In genomic region chr7:290554-291301, GRCh38 we compare ENCODE assay signal across 33 cellular contexts. TPM values are rescaled to one million over a fixed set of nuclear protein-coding genes. Genes with fewer than 3 reads are reported as not detected.
DNase-seq lines count a peak whose midpoint lies in the region; ATAC-seq, FAIRE-seq and TF ChIP-seq lines count a peak whose summit lies in the region.
"Had no signal": no experiment of that assay in that cellular context is flagged by ENCODE, and none has a peak within 500 bp of the region (broad histone marks: within the 10 kb centered on the region; RNA-seq: fewer than 3 reads in every experiment).

No MANE protein-coding gene starts in this region.

- no peak overlapping the region for H4K5ac ChIP-seq in H1 (ENCODE audit: insufficient read length, low read depth, low read length)

- no peaks in the 10 kb centered on the region for H3F3A ChIP-seq in neural cell (ENCODE audit: insufficient read depth, low read length, poor library complexity, severe bottlenecking)

- no peak for ATAC-seq in activated naive CD8-positive, alpha-beta T cell treated with anti-CD3 and anti-CD28 coated beads, Interleukin-2, amount 50 U/mL, for 24 hours
- ATAC-seq in GM19351 (IDR thresholded peaks at IDR 0.05; ENCODE audit: unreplicated experiment) (no peak), HG03039 (IDR thresholded peaks at IDR 0.05; ENCODE audit: unreplicated experiment) (no peak)
- ATAC-seq: activated CD8-positive, alpha-beta T cell treated with anti-CD3 and anti-CD28 coated beads for 36 hours; foreskin keratinocyte; heart left ventricle; left lobe of liver had no signal

- no peaks in the 10 kb centered on the region for H3K4me1 Mint-ChIP-seq in activated naive CD8-positive, alpha-beta T cell treated with anti-CD3 and anti-CD28 coated beads, Interleukin-2, amount 50 U/mL, for 24 hours
- H3K4me1 Mint-ChIP-seq: activated naive CD8-positive, alpha-beta T cell treated with anti-CD3 and anti-CD28 coated beads for 36 hours; CD4-positive, CD25-positive, alpha-beta regulatory T cell had no signal

- no peaks in the 10 kb centered on the region for H3K79me1 ChIP-seq in H1 (ENCODE audit: low read depth, low read length)

- no peak overlapping the region for H3K23ac ChIP-seq in H1 (ENCODE audit: insufficient read length)

- H3K4me3 ChIP-seq in HUES48 (ENCODE audit: low read depth, low read length) (peak overlapping the region; percentile 47), H1 (ENCODE audit: extremely low read depth in 1 of 4, insufficient read depth in 2 of 4, low read depth in 3 of 4, low read length in 4 of 4) (peak overlapping the region in 3 of 4 experiments; percentile 19 to 50 (median 21); a peak in 5 of 8 replicates), neural cell (ENCODE audit: low read length) (peak overlapping the region; percentile 28), transverse colon (peak overlapping the region in 2 of 4 donors; percentile 12 to 14)
- H3K4me3 ChIP-seq: tibial nerve had no signal

- no peak overlapping the region for H2BK120ac ChIP-seq in H1 (replicated peaks; ENCODE audit: low read depth, low read length)

- H4K8ac ChIP-seq in H1 (ENCODE audit: extremely low read depth, insufficient read depth, low read length) = no peak overlapping the region

- no peak overlapping the region for H4K91ac ChIP-seq in H1 (replicated peaks; ENCODE audit: insufficient read length, low read length)

- H3K27me3 ChIP-seq in HUES48 (ENCODE audit: control insufficient read depth, insufficient read depth, low read length) (peaks cover 71% of the 10 kb centered on the region), H1 (replicated peaks in 1 of 4; ENCODE audit: control insufficient read depth in 3 of 4, extremely low read depth in 1 of 4, insufficient read depth in 3 of 4, low read length in 3 of 4) (peaks cover 32 to 53% (median 43%) of the 10 kb centered on the region in 4 experiments), neural cell (ENCODE audit: insufficient read depth, low read depth, low read length) (peaks cover 35% of the 10 kb centered on the region), transverse colon (peaks cover 72% of the 10 kb centered on the region)

- no peak for TF ChIP-seq RAD21 in H1 (IDR thresholded peaks at IDR 0.05 in 1 of 2, conservative IDR thresholded peaks at IDR 0.05 in 1 of 2; ENCODE audit: low read depth in 2 of 2, low read length in 2 of 2)
- no peak for TF ChIP-seq RAD21 in neural cell (conservative IDR thresholded peaks at IDR 0.05)

- intact Hi-C loops in transverse colon (cut with DNase I; ENCODE audit: low total_unique reads) = no loop called here

- no peak overlapping the region for H2BK5ac ChIP-seq in H1 (ENCODE audit: low read depth, low read length)

- H3K4me3 Mint-ChIP-seq in activated naive CD8-positive, alpha-beta T cell treated with anti-CD3 and anti-CD28 coated beads, Interleukin-2, amount 50 U/mL, for 24 hours = no peak overlapping the region
- H3K4me3 Mint-ChIP-seq: activated CD8-positive, alpha-beta T cell treated with anti-CD3 and anti-CD28 coated beads for 36 hours; activated naive CD8-positive, alpha-beta T cell treated with anti-CD3 and anti-CD28 coated beads for 36 hours; CD4-positive, CD25-positive, alpha-beta regulatory T cell; HFFc6 had no signal

- in situ Hi-C loops in transverse colon (cut with MboI; ENCODE audit: low pct_ligation_motif_present in 1 of 4, low pct_unique_long_range_greater_than_20kb in 1 of 4, low sequenced_read_pairs in 3 of 4) = no loop called here

- H2BK15ac ChIP-seq in H1 (ENCODE audit: low read length) = no peak overlapping the region

- H3K9me3 Mint-ChIP-seq in activated naive CD8-positive, alpha-beta T cell treated with anti-CD3 and anti-CD28 coated beads, Interleukin-2, amount 50 U/mL, for 24 hours = no peaks in the 10 kb centered on the region
- H3K9me3 Mint-ChIP-seq: activated CD8-positive, alpha-beta T cell treated with anti-CD3 and anti-CD28 coated beads for 36 hours; activated naive CD8-positive, alpha-beta T cell treated with anti-CD3 and anti-CD28 coated beads for 36 hours; CD4-positive, CD25-positive, alpha-beta regulatory T cell; HFFc6 had no signal

- H2AFZ ChIP-seq in H1 (ENCODE audit: low read length) = no peak overlapping the region
- no peak overlapping the region for H2AFZ ChIP-seq in neural cell (ENCODE audit: low read depth, low read length)

- H3K36me3 ChIP-seq in HUES48 (ENCODE audit: control insufficient read depth, insufficient read depth, low read length) (no peaks in the 10 kb centered on the region), H1 (ENCODE audit: control insufficient read depth in 2 of 4, insufficient read depth in 4 of 4, low read length in 3 of 4) (no peaks in the 10 kb centered on the region; a peak in 1 of 8 replicates), neural cell (ENCODE audit: insufficient read depth, low read length) (no peaks in the 10 kb centered on the region), transverse colon (no peaks in the 10 kb centered on the region)
- H3K36me3 ChIP-seq: ascending aorta, esophagus muscularis mucosa, heart left ventricle, neutrophil, tibial nerve had no signal

- H3K9ac ChIP-seq in HUES48 (ENCODE audit: low read depth, low read length) (no peak overlapping the region), H1 (replicated peaks in 1 of 4; ENCODE audit: extremely low read depth in 1 of 4, low read depth in 3 of 4, low read length in 3 of 4) (no peak overlapping the region), neural cell (ENCODE audit: low read length) (no peak overlapping the region)

- no peak overlapping the region for H3K14ac ChIP-seq in H1 (ENCODE audit: insufficient read length)

- H3K27ac ChIP-seq in HUES48 (ENCODE audit: low read depth, low read length) = no peak overlapping the region
- H3K27ac ChIP-seq in H1 (ENCODE audit: low read depth, low read length) = no peak overlapping the region
- H3K27ac ChIP-seq in neural cell (ENCODE audit: low read length) = no peak overlapping the region
- no peak overlapping the region for H3K27ac ChIP-seq in transverse colon
- H3K27ac ChIP-seq: ascending aorta, esophagus muscularis mucosa, foreskin keratinocyte, heart left ventricle, HL-60, neutrophil, tibial nerve had no signal

- no peak overlapping the region for H3K27ac Mint-ChIP-seq in activated naive CD8-positive, alpha-beta T cell treated with anti-CD3 and anti-CD28 coated beads, Interleukin-2, amount 50 U/mL, for 24 hours
- H3K27ac Mint-ChIP-seq: activated CD8-positive, alpha-beta T cell treated with anti-CD3 and anti-CD28 coated beads for 36 hours; activated naive CD8-positive, alpha-beta T cell treated with anti-CD3 and anti-CD28 coated beads for 36 hours; CD4-positive, CD25-positive, alpha-beta regulatory T cell; HFFc6 had no signal

- H3K4me1 ChIP-seq in HUES48 (ENCODE audit: control insufficient read depth, insufficient read depth, low read length) = no peaks in the 10 kb centered on the region
- no peaks in the 10 kb centered on the region; a peak in 2 of 7 replicates for H3K4me1 ChIP-seq in H1 (replicated peaks in 1 of 4; ENCODE audit: control insufficient read depth in 3 of 4, insufficient read depth in 4 of 4, low read length in 3 of 4)
- peaks cover 4 to 35% (median 19%) of the 10 kb centered on the region in 4 donors for H3K4me1 ChIP-seq in transverse colon
- H3K4me1 ChIP-seq: foreskin keratinocyte had no signal

- CTCF ChIA-PET in H1 (lab: Charles Lee; ENCODE audit: partially characterized antibody) = interaction anchor here (1.0 to 1.5 kb wide), 4 partner anchors 31 to 531 kb away, joined by 3 to 5 read pairs (median 4); no protein-coding TSS in a partner anchor

- TF ChIP-seq POLR2A in H1 (IDR thresholded peaks at IDR 0.05; ENCODE audit: control extremely low read depth in 1 of 2, low read depth in 2 of 2, low read length in 2 of 2) (no peak), transverse colon (IDR thresholded peaks at IDR 0.05) (no peak)

- no peaks in the 10 kb centered on the region for H3K9me3 ChIP-seq in HUES48 (ENCODE audit: control insufficient read depth, insufficient read depth, low read length)
- peaks cover 0 to 33% of the 10 kb centered on the region in 2 experiments; a peak in 2 of 4 replicates for H3K9me3 ChIP-seq in H1 (ENCODE audit: insufficient read depth in 2 of 2, low read depth in 1 of 2, low read length in 1 of 2)
- no peaks in the 10 kb centered on the region for H3K9me3 ChIP-seq in neural cell (ENCODE audit: low read length)
- no peaks in the 10 kb centered on the region for H3K9me3 ChIP-seq in transverse colon
- H3K9me3 ChIP-seq: ascending aorta, esophagus muscularis mucosa, heart left ventricle, neutrophil, tibial nerve had no signal

- POLR2A ChIA-PET in H1 (lab: Charles Lee; ENCODE audit: partially characterized antibody) = no interaction called here

- H3K4me2 ChIP-seq in H1 (ENCODE audit: insufficient read depth in 1 of 2, low read depth in 2 of 2, low read length in 2 of 2) (peak overlapping the region in 1 of 2 experiments; percentile 61; a peak in 3 of 4 replicates), neural cell (ENCODE audit: low read length) (no peak overlapping the region)

- H3K18ac ChIP-seq in H1 (ENCODE audit: extremely low read depth, low read length) = no peak overlapping the region

- DNase-seq in H1 (ENCODE audit: low read depth in 1 of 2, low spot score in 2 of 2) = no peak
- DNase-seq in transverse colon = peak; percentile 39
- DNase-seq in activated naive CD8-positive, alpha-beta T cell treated with anti-CD3 and anti-CD28 coated beads, Interleukin-2, amount 50 U/mL, for 24 hours = no peak
- DNase-seq: activated CD4-positive, alpha-beta T cell treated with anti-CD3 and anti-CD28 coated beads for 1 hour; activated CD8-positive, alpha-beta T cell treated with anti-CD3 and anti-CD28 coated beads for 36 hours; activated naive CD8-positive, alpha-beta T cell treated with anti-CD3 and anti-CD28 coated beads for 36 hours; activated T-cell treated with anti-CD3 and anti-CD28 coated beads for 4 hours; caudate nucleus; CD4-positive, CD25-positive, alpha-beta regulatory T cell; foreskin keratinocyte; HFFc6; mesendoderm; NCI-H1694; NCI-H2227 treated with DMSO at 0.1 percent for 48 hours; NCI-H748 treated with DMSO at 0.1 percent for 48 hours; stimulated activated CD8-positive, alpha-beta memory T cell treated with anti-CD3 and anti-CD28 coated beads, Interleukin-4, amount 100 ng/mL, for 48 hours had no signal

- 50% methylated on average over 55 of the region's 96 CpGs; no CpG with 5 or more reads in 1 of the 2 experiments for WGBS in H1 (ENCODE audit: extremely low coverage in 1 of 2, insufficient coverage in 1 of 2, insufficient read length in 1 of 2, insufficient replicate concordance in 2 of 2, low coverage in 1 of 2, low lambda C conversion rate in 2 of 2, missing lambda C conversion rate in 1 of 2), 2 experiments
- 30% methylated on average over 78 of the region's 96 CpGs; no CpG with 5 or more reads in 1 of the 2 donors for WGBS in transverse colon (ENCODE audit: low coverage in 1 of 2), 2 donors

- H3K9me2 ChIP-seq in neural cell (ENCODE audit: insufficient read depth, low read length) = no peaks in the 10 kb centered on the region

- H4K20me1 ChIP-seq in H1 (replicated peaks in 1 of 2; ENCODE audit: control insufficient read depth in 1 of 2, insufficient read depth in 2 of 2, low read length in 2 of 2) (no peaks in the 10 kb centered on the region), neural cell (ENCODE audit: insufficient read depth) (no peaks in the 10 kb centered on the region)

- H3K4ac ChIP-seq in H1 (replicated peaks; ENCODE audit: insufficient read length, low read depth, low read length) = no peak overlapping the region

- no peaks in the 10 kb centered on the region for H3K36me3 Mint-ChIP-seq in activated naive CD8-positive, alpha-beta T cell treated with anti-CD3 and anti-CD28 coated beads, Interleukin-2, amount 50 U/mL, for 24 hours (ENCODE audit: low read depth)
- H3K36me3 Mint-ChIP-seq: activated naive CD8-positive, alpha-beta T cell treated with anti-CD3 and anti-CD28 coated beads for 36 hours; CD4-positive, CD25-positive, alpha-beta regulatory T cell had no signal

- H2BK20ac ChIP-seq in H1 (ENCODE audit: low read length) = no peak overlapping the region

- no peaks in the 10 kb centered on the region for H3K79me2 ChIP-seq in H1 (ENCODE audit: control insufficient read depth in 1 of 2, insufficient read depth in 2 of 2, low read length in 2 of 2)
- no peaks in the 10 kb centered on the region for H3K79me2 ChIP-seq in neural cell (replicated peaks; ENCODE audit: insufficient read depth, low read length)

- no peak overlapping the region for H2BK12ac ChIP-seq in H1 (ENCODE audit: low read depth, low read length)

- peaks cover 10% of the 10 kb centered on the region; the same call in 1 of the 2 replicates for H3K23me2 ChIP-seq in H1 (ENCODE audit: low read depth, low read length)

- TF ChIP-seq EP300 in H1 (IDR thresholded peaks at IDR 0.05; ENCODE audit: borderline replicate concordance in 1 of 2, low read depth in 2 of 2, low read length in 2 of 2) = no peak
- TF ChIP-seq EP300 in neural cell (conservative IDR thresholded peaks at IDR 0.05; ENCODE audit: poor library complexity, severe bottlenecking) = no peak
- no peak for TF ChIP-seq EP300 in transverse colon (IDR thresholded peaks at IDR 0.05; ENCODE audit: low read depth)

- peaks cover 38% of the 10 kb centered on the region for H3K27me3 Mint-ChIP-seq in activated naive CD8-positive, alpha-beta T cell treated with anti-CD3 and anti-CD28 coated beads, Interleukin-2, amount 50 U/mL, for 24 hours

- H3K56ac ChIP-seq in H1 (replicated peaks; ENCODE audit: insufficient read length, low read depth, low read length) = no peak overlapping the region

- no peak for TF ChIP-seq CTCF in H1 (IDR thresholded peaks at IDR 0.05; ENCODE audit: control extremely low read depth in 1 of 3, insufficient read depth in 1 of 3, low read depth in 1 of 3, low read length in 3 of 3)
- no peak for TF ChIP-seq CTCF in neural cell (IDR thresholded peaks at IDR 0.05; ENCODE audit: poor library complexity, severe bottlenecking)
- TF ChIP-seq CTCF in transverse colon (IDR thresholded peaks at IDR 0.05) = no peak

- H2AK5ac ChIP-seq in H1 (ENCODE audit: low read depth, low read length) = no peak overlapping the region

- no peak for FAIRE-seq in H1 (lab: Jason Lieb, UNC)

RNA-seq across cellular contexts. Expression of gene FOXL3, which starts 0.8 kb away (rescaled TPM):
- total RNA-seq in H1 (2021; fragmentation: NEBNext Ultra II Directional; extraction: Animal tissue kit (Norgen Biotek cat#: 25700)) = not detected in 2 replicates
- not detected in 2 replicates for polyA plus RNA-seq in H1 (2011; rRNA removed)
- not detected for polyA plus RNA-seq in H1 (2011; cell fraction: cytosol; rRNA removed)
- polyA plus RNA-seq in H1 (2011; cell fraction: nucleus; rRNA removed) = not detected
- polyA plus RNA-seq in H1 (2012, experiment 1 of 2) = not detected in 4 replicates
- not detected for polyA plus RNA-seq in H1 (2012, experiment 2 of 2)
- polyA plus RNA-seq in H1 (2013, experiment 1 of 2) = not detected
- not detected for polyA plus RNA-seq in H1 (2013, experiment 2 of 2)
- polyA minus RNA-seq in H1 (2011; rRNA and poly(A)+ RNA removed) = not detected in 2 replicates
- polyA minus RNA-seq in H1 (2011; cell fraction: cytosol; rRNA and poly(A)+ RNA removed) = not detected
- polyA minus RNA-seq in H1 (2011; cell fraction: nucleus; rRNA and poly(A)+ RNA removed) = not detected
- not detected in 2 replicates for polyA plus RNA-seq in neural cell
- not detected in 2 replicates for polyA minus RNA-seq in neural cell
- total RNA-seq in transverse colon = not detected
- total RNA-seq: activated CD8-positive, alpha-beta T cell treated with anti-CD3 and anti-CD28 coated beads for 36 hours; activated naive CD8-positive, alpha-beta T cell treated with anti-CD3 and anti-CD28 coated beads for 36 hours; ascending aorta; CD4-positive, CD25-positive, alpha-beta regulatory T cell; Daoy; esophagus muscularis mucosa; foreskin keratinocyte; heart left ventricle; HFFc6; left lobe of liver; myocyte; pulmonary artery endothelial cell; SK-MEL-5; skeletal muscle tissue; T-helper 1 cell treated with Interleukin-12 subunit alpha and Interleukin-12 subunit beta and Interleukin-4 antibody, amounts not matched to agents 30 ng/mL and 1 ng/mL, for 36 hours; tibial nerve had no signal
- polyA plus RNA-seq: CD4-positive, CD25-positive, alpha-beta regulatory T cell; foreskin keratinocyte; heart left ventricle had no signal
